ENCODE assay signal across 22 cellular contexts in the genomic region with DNA sequence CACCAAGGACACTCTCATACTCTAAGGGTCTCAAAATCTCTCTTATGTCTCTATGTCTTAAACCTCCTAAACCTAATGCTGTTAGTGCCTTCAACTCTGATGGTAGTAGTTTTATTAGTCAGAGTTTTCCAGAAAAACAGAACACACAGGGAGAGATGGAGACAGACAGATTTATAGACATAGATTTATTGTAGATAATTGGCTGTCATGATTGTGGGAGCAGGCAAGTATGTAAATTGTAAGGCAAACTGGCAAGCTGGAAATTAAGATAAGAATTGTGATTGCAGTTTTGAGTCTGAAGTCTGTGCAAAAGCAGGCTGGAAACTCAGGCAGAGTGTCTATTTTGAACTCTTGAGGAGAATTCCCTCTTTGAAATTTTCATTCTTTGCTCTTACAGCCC.
A peak's percentile ranks its signal among the peaks of the same experiment; 100 is the strongest.
DNase-seq lines count a peak whose midpoint lies in the region; FAIRE-seq and TF ChIP-seq lines count a peak whose summit lies in the region.
"Had no signal": no experiment of that assay in that cellular context is flagged by ENCODE, and none has a peak within 500 bp of the region (broad histone marks: within the 10 kb centered on the region; RNA-seq: fewer than 3 reads in every experiment).

No MANE protein-coding gene starts in this region.

- POLR2A ChIA-PET in SK-N-SH (lab: Yijun Ruan, JAX) (no interaction called here), endothelial cell of umbilical vein (lab: Charles Lee) (no interaction called here), PC-9 (lab: Charles Lee; ENCODE audit: unreplicated experiment) (no interaction called here)
- POLR2A ChIA-PET in CD4-positive, alpha-beta memory T cell (lab: Charles Lee; ENCODE audit: partially characterized antibody) = no interaction called here

- no peak overlapping the region for H3K4me3 Mint-ChIP-seq in CD4-positive, alpha-beta memory T cell
- H3K4me3 Mint-ChIP-seq: CD14-positive monocyte; CD4-positive, CD25-positive, alpha-beta regulatory T cell; CD8-positive, alpha-beta T cell had no signal

- H3K9me3 ChIP-seq in SK-N-SH (no peaks in the 10 kb centered on the region), endothelial cell of umbilical vein (replicated peaks; ENCODE audit: control insufficient read depth, insufficient read depth, low read length) (no peaks in the 10 kb centered on the region), PC-9 (ENCODE audit: insufficient read depth, low read depth) (no peaks in the 10 kb centered on the region)
- no peaks in the 10 kb centered on the region for H3K9me3 ChIP-seq in CD4-positive, alpha-beta memory T cell (ENCODE audit: control insufficient read depth in 1 of 2, low read length in 2 of 2)
- H3K9me3 ChIP-seq: BE2C, BLaER1, Caco-2 had no signal

- H3K27ac Mint-ChIP-seq in CD4-positive, alpha-beta memory T cell = no peak overlapping the region
- H3K27ac Mint-ChIP-seq: CD14-positive monocyte; CD4-positive, CD25-positive, alpha-beta regulatory T cell; CD8-positive, alpha-beta T cell had no signal

- no peaks in the 10 kb centered on the region for H3F3A ChIP-seq in SK-N-SH (replicated peaks; ENCODE audit: insufficient read depth)
- no peaks in the 10 kb centered on the region for H3F3A ChIP-seq in PC-9 (ENCODE audit: insufficient read depth, low read depth)

- H4K20me1 ChIP-seq in SK-N-SH (ENCODE audit: insufficient read depth) (no peaks in the 10 kb centered on the region), endothelial cell of umbilical vein (replicated peaks; ENCODE audit: control insufficient read depth, extremely low read depth, insufficient read depth, low read length) (no peaks in the 10 kb centered on the region), PC-9 (ENCODE audit: insufficient read depth) (no peaks in the 10 kb centered on the region)
- H4K20me1 ChIP-seq: BLaER1 had no signal

- H2AFZ ChIP-seq in SK-N-SH (ENCODE audit: low read depth) (no peak overlapping the region), endothelial cell of umbilical vein (ENCODE audit: low read depth, low read length) (no peak overlapping the region), PC-9 (no peak overlapping the region; the same call in 1 of the 2 replicates)

- no peak for TF ChIP-seq POLR2A in endothelial cell of umbilical vein (IDR thresholded peaks at IDR 0.05; ENCODE audit: low read depth, low read length)

- no peaks in the 10 kb centered on the region for H3K9me1 ChIP-seq in endothelial cell of umbilical vein (replicated peaks; ENCODE audit: control insufficient read depth, extremely low read depth, insufficient read depth, low read length)

- no peaks in the 10 kb centered on the region for H3K4me1 Mint-ChIP-seq in CD4-positive, alpha-beta memory T cell
- H3K4me1 Mint-ChIP-seq: CD14-positive monocyte; CD4-positive, CD25-positive, alpha-beta regulatory T cell had no signal

- H3K9ac ChIP-seq in SK-N-SH (no peak overlapping the region), endothelial cell of umbilical vein (replicated peaks; ENCODE audit: extremely low read depth, insufficient read depth, low read length) (no peak overlapping the region)
- H3K9ac ChIP-seq: BLaER1 had no signal

- no peak for FAIRE-seq in endothelial cell of umbilical vein (lab: Jason Lieb, UNC)
- FAIRE-seq: A204.1, D721Med, G401.6, GM12891, GM19239 had no signal

- BruUV-seq in endothelial cell of umbilical vein (replicated peaks; lab: Mats Ljungman, UMichigan) (no TSS peak), PC-9 (replicated peaks; lab: Mats Ljungman, UMichigan) (no TSS peak)

- H3K4me3 ChIP-seq in SK-N-SH (ENCODE audit: low read depth in 2 of 2, low read length in 1 of 2) (no peak overlapping the region), endothelial cell of umbilical vein (replicated peaks in 1 of 3; ENCODE audit: insufficient read depth in 1 of 3, low read depth in 1 of 3, low read length in 3 of 3) (no peak overlapping the region), PC-9 (no peak overlapping the region)
- H3K4me3 ChIP-seq in CD4-positive, alpha-beta memory T cell (ENCODE audit: low read length in 2 of 2) = no peak overlapping the region
- H3K4me3 ChIP-seq: BLaER1 had no signal

- no peak overlapping the region for H3K4me2 ChIP-seq in SK-N-SH
- no peak overlapping the region for H3K4me2 ChIP-seq in endothelial cell of umbilical vein (ENCODE audit: insufficient read depth, low read length)
- H3K4me2 ChIP-seq in PC-9 = no peak overlapping the region
- H3K4me2 ChIP-seq: BLaER1 had no signal

- H3K36me3 Mint-ChIP-seq in CD4-positive, alpha-beta memory T cell = no peaks in the 10 kb centered on the region
- H3K36me3 Mint-ChIP-seq: CD14-positive monocyte; CD4-positive, CD25-positive, alpha-beta regulatory T cell; CD8-positive, alpha-beta T cell had no signal

- H3K27me3 ChIP-seq in SK-N-SH (ENCODE audit: insufficient read depth) = no peaks in the 10 kb centered on the region
- no peaks in the 10 kb centered on the region for H3K27me3 ChIP-seq in endothelial cell of umbilical vein (ENCODE audit: control insufficient read depth in 2 of 2, insufficient read depth in 2 of 2, low read length in 2 of 2)
- no peaks in the 10 kb centered on the region for H3K27me3 ChIP-seq in PC-9 (ENCODE audit: insufficient read depth, low read depth)
- no peaks in the 10 kb centered on the region for H3K27me3 ChIP-seq in CD4-positive, alpha-beta memory T cell (ENCODE audit: insufficient read depth, low read length)
- H3K27me3 ChIP-seq: BE2C, BLaER1 had no signal

- H3K9me3 Mint-ChIP-seq in CD4-positive, alpha-beta memory T cell = peaks cover 5 to 24% (median 13%) of the 10 kb centered on the region in 8 donors

- TF ChIP-seq EP300 in SK-N-SH (IDR thresholded peaks at IDR 0.05; ENCODE audit: borderline replicate concordance in 1 of 2, low read depth in 1 of 2, low read length in 1 of 2) = peak in 1 of 2 experiments; percentile 43; a peak in 1 of 4 replicates

- dilution Hi-C loops in endothelial cell of umbilical vein (cut with MboI; ENCODE audit: extremely low pct_ligation_motif_present, low sequenced_read_pairs) = no loop called here

- H3K27me3 Mint-ChIP-seq in CD4-positive, alpha-beta memory T cell = no peaks in the 10 kb centered on the region
- H3K27me3 Mint-ChIP-seq: CD4-positive, CD25-positive, alpha-beta regulatory T cell had no signal

- TF ChIP-seq CTCF in SK-N-SH (IDR thresholded peaks at IDR 0.05) = no peak
- no peak for TF ChIP-seq CTCF in endothelial cell of umbilical vein (IDR thresholded peaks at IDR 0.05; ENCODE audit: extremely low read depth in 1 of 2, insufficient read depth in 1 of 2, low read depth in 1 of 2, low read length in 2 of 2)
- TF ChIP-seq CTCF in PC-9 (conservative IDR thresholded peaks at IDR 0.05) = no peak

- H3K36me3 ChIP-seq in SK-N-SH (replicated peaks in 1 of 2; ENCODE audit: control insufficient read depth in 1 of 2, insufficient read depth in 2 of 2, low read length in 1 of 2) (no peaks in the 10 kb centered on the region), endothelial cell of umbilical vein (ENCODE audit: control insufficient read depth in 2 of 2, extremely low read depth in 1 of 2, insufficient read depth in 2 of 2, low read length in 2 of 2) (no peaks in the 10 kb centered on the region), PC-9 (ENCODE audit: low read depth) (no peaks in the 10 kb centered on the region)
- no peaks in the 10 kb centered on the region for H3K36me3 ChIP-seq in CD4-positive, alpha-beta memory T cell (ENCODE audit: insufficient read depth, low read length)
- H3K36me3 ChIP-seq: BE2C, BLaER1 had no signal

- H3K27ac ChIP-seq in SK-N-SH (ENCODE audit: low read depth in 2 of 2, low read length in 1 of 2) (no peak overlapping the region), endothelial cell of umbilical vein (ENCODE audit: insufficient read depth, low read depth, low read length) (no peak overlapping the region), PC-9 (no peak overlapping the region)
- no peak overlapping the region for H3K27ac ChIP-seq in CD4-positive, alpha-beta memory T cell (ENCODE audit: low read depth, low read length)
- H3K27ac ChIP-seq: BLaER1 had no signal

- CTCF ChIA-PET in SK-N-SH (lab: Yijun Ruan, JAX) (no interaction called here), endothelial cell of umbilical vein (lab: Charles Lee) (no interaction called here), PC-9 (lab: Charles Lee) (no interaction called here)
- CTCF ChIA-PET in CD4-positive, alpha-beta memory T cell (lab: Charles Lee; ENCODE audit: partially characterized antibody) = no interaction called here

- no peaks in the 10 kb centered on the region for H3K79me2 ChIP-seq in SK-N-SH (ENCODE audit: insufficient read depth)
- H3K79me2 ChIP-seq in endothelial cell of umbilical vein (ENCODE audit: control insufficient read depth, insufficient read depth, low read length) = no peaks in the 10 kb centered on the region
- H3K79me2 ChIP-seq in PC-9 (ENCODE audit: low read depth) = no peaks in the 10 kb centered on the region

- DNase-seq in SK-N-SH (no peak), endothelial cell of umbilical vein (ENCODE audit: low read depth, low spot score) (peak; percentile 38), PC-9 (no peak)
- DNase-seq in NK-92 treated with Interleukin-12 subunit alpha and Interleukin-12 subunit beta, amount 100 ng/mL, for 24 hours (lab: John Stamatoyannopoulos, UW) = no peak
- no peak for DNase-seq in CD4-positive, alpha-beta memory T cell
- DNase-seq: 8988T; ACHN; BE2C; C1 segment of cervical spinal cord; Caco-2; Calu3; CD4-positive, CD25-positive, alpha-beta regulatory T cell; CD8-positive, alpha-beta T cell; DMS79 treated with DMSO at 0.1 percent for 48 hours; GF-D8 had no signal

- TF ChIP-seq RAD21 in SK-N-SH (IDR thresholded peaks at IDR 0.05; ENCODE audit: low read length) = no peak

- no peaks in the 10 kb centered on the region for H3K4me1 ChIP-seq in SK-N-SH (ENCODE audit: control insufficient read depth in 1 of 2, insufficient read depth in 2 of 2, low read depth in 1 of 2, low read length in 1 of 2)
- H3K4me1 ChIP-seq in endothelial cell of umbilical vein (ENCODE audit: control insufficient read depth, extremely low read depth, insufficient read depth, low read length) = no peaks in the 10 kb centered on the region
- H3K4me1 ChIP-seq in PC-9 (replicated peaks; ENCODE audit: insufficient read depth) = no peaks in the 10 kb centered on the region
- no peaks in the 10 kb centered on the region for H3K4me1 ChIP-seq in CD4-positive, alpha-beta memory T cell (ENCODE audit: insufficient read depth, low read length)
- H3K4me1 ChIP-seq: BE2C, BLaER1 had no signal

- H3K9me2 ChIP-seq in SK-N-SH (no peaks in the 10 kb centered on the region), PC-9 (ENCODE audit: insufficient read depth) (no peaks in the 10 kb centered on the region)

- intact Hi-C loops in endothelial cell of umbilical vein (cut with micrococcal nuclease) (no loop called here), PC-9 (cut with micrococcal nuclease; ENCODE audit: unreplicated experiment) (no loop called here)
- intact Hi-C loops in CD4-positive, alpha-beta memory T cell (cut with micrococcal nuclease) = no loop called here

TF ChIP-seq in SK-N-SH, 30 proteins besides CTCF, POLR2A, EP300 and RAD21 (continues in another document):
- no peak for TF ChIP-seq RFX5 (IDR thresholded peaks at IDR 0.05; ENCODE audit: low read length)

TF ChIP-seq in endothelial cell of umbilical vein, 7 proteins besides CTCF, POLR2A, EP300 and RAD21:
- TF ChIP-seq GATA2 (IDR thresholded peaks at IDR 0.05; ENCODE audit: insufficient read depth, insufficient read length, low read depth, low read length) (no peak), EZH2 (IDR thresholded peaks at IDR 0.05; ENCODE audit: borderline replicate concordance, low read depth, low read length, severe bottlenecking) (no peak)
